14 cellular contexts compared by ENCODE assay signal in genomic region chr1:62013264-62013663, GRCh38.
"Had no signal": no experiment of that assay in that cellular context is flagged by ENCODE, and none has a peak within 500 bp of the region (broad histone marks: within the 10 kb centered on the region; RNA-seq: fewer than 3 reads in every experiment).

No MANE protein-coding gene starts in this region.

- H3K27me3 Mint-ChIP-seq: activated CD4-positive, alpha-beta memory T cell treated with anti-CD3 and anti-CD28 coated beads for 36 hours; naive B cell had no signal

- H3K27me3 ChIP-seq: cardiac muscle cell, colonic mucosa, neutrophil, suprapubic skin, upper lobe of right lung had no signal

- H3K4me3 Mint-ChIP-seq: activated CD4-positive, alpha-beta memory T cell treated with anti-CD3 and anti-CD28 coated beads for 36 hours; naive B cell had no signal

- DNase-seq: activated CD4-positive, alpha-beta memory T cell treated with anti-CD3 and anti-CD28 coated beads for 36 hours; activated CD4-positive, CD25-positive, alpha-beta regulatory T cell treated with anti-CD3 and anti-CD28 coated beads, Interleukin-2, amount 50 U/mL, for 72 hours; activated gamma-delta T cell treated with Interleukin-2 at 50 U/mL for 16 hours; activated T-cell treated with anti-CD3 and anti-CD28 coated beads, Interleukin-2, amount 50 U/mL, for 48 hours; colonic mucosa; lower lobe of right lung; naive B cell; stimulated activated CD4-positive, alpha-beta T cell treated with anti-CD3 and anti-CD28 coated beads, Interleukin-4, amount 100 ng/mL, for 1 hour; stimulated activated CD8-positive, alpha-beta memory T cell treated with anti-CD3 and anti-CD28 coated beads, Interleukin-4, amount 100 ng/mL, for 48 hours; stimulated activated naive CD8-positive, alpha-beta T cell treated with anti-CD3 and anti-CD28 coated beads, Interleukin-15, Interleukin-2, amounts not matched to agents 100 U/mL and 50 U/mL, for 24 hours; upper lobe of right lung had no signal

- ATAC-seq: lower lobe of right lung; stimulated activated naive CD8-positive, alpha-beta T cell treated with anti-CD3 and anti-CD28 coated beads, Interleukin-15, Interleukin-2, amounts not matched to agents 100 U/mL and 50 U/mL, for 24 hours; upper lobe of right lung had no signal

- H3K27ac Mint-ChIP-seq: activated CD4-positive, alpha-beta memory T cell treated with anti-CD3 and anti-CD28 coated beads for 36 hours; naive B cell had no signal

- H3K4me3 ChIP-seq: cardiac muscle cell, colonic mucosa, lower lobe of right lung, suprapubic skin, upper lobe of right lung had no signal

- H3K36me3 ChIP-seq: cardiac muscle cell, colonic mucosa, lower lobe of right lung, neutrophil, suprapubic skin, upper lobe of right lung had no signal

- H3K9me3 Mint-ChIP-seq: activated CD4-positive, alpha-beta memory T cell treated with anti-CD3 and anti-CD28 coated beads for 36 hours; naive B cell had no signal

- H3K27ac ChIP-seq: cardiac muscle cell, colonic mucosa, lower lobe of right lung, neutrophil, suprapubic skin, upper lobe of right lung had no signal

- H3K4me1 ChIP-seq: colonic mucosa, lower lobe of right lung, suprapubic skin, upper lobe of right lung had no signal

- H3K4me1 Mint-ChIP-seq: naive B cell had no signal
